16 cellular contexts compared by ENCODE assay signal in the genomic region with DNA sequence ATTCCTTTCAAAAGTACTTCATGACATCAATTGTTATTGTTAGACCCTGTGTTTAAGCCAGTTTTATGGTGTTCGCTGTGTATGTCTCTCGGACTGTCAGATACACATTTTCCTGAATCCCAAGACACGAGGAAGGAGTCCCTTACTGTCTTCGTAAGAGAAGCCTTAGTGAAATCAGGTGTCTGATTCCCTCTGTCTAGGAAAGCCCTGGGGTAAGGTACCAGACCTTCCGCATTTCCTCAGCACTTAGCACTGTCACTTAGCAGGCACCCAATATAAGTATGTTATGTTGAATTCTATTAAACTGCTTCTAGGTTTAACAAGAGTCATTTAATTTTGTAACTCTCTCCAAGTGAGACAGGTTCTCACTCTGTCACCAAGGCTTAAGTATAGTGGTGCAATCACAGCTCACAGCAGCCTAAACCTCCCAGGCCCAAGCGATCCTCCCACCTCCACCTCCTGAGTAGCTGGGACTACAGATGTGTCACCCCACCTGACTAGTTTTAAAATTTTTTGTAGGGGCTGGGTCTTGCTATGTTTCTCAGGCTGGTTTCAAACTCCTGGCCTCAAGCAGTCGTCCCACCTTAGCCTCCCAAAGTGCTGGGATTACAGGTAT.
DNase-seq lines count a peak whose midpoint lies in the region; ATAC-seq, FAIRE-seq and TF ChIP-seq lines count a peak whose summit lies in the region.
"Had no signal": no experiment of that assay in that cellular context is flagged by ENCODE, and none has a peak within 500 bp of the region (broad histone marks: within the 10 kb centered on the region; RNA-seq: fewer than 3 reads in every experiment).

No MANE protein-coding gene starts in this region.

- CTCF ChIA-PET in Calu3 (lab: Charles Lee): interaction anchor here (0.6 to 0.9 kb wide), 3 partner anchors 10 to 129 kb away, joined by 3 to 9 read pairs (median 8); no protein-coding TSS in a partner anchor
- CTCF ChIA-PET in RWPE1 (lab: Yijun Ruan, JAX): interaction anchor here (0.5 kb wide), 1 partner anchor 1348 kb away, joined by 3 read pairs; no protein-coding TSS in a partner anchor

- ATAC-seq in GM18868 (IDR thresholded peaks at IDR 0.05; ENCODE audit: unreplicated experiment): no peak

- H3K36me3 ChIP-seq in endodermal cell (ENCODE audit: control insufficient read depth, insufficient read depth, low read length) (no peaks in the 10 kb centered on the region), keratinocyte (ENCODE audit: control insufficient read depth in 2 of 2, extremely low read depth in 1 of 2, insufficient read depth in 2 of 2, low read length in 2 of 2) (no peaks in the 10 kb centered on the region)

- no peak overlapping the region for H3K4me3 Mint-ChIP-seq in Calu3 (ENCODE audit: low read depth, unreplicated experiment)
- no peak overlapping the region for H3K4me3 Mint-ChIP-seq in endodermal cell

- no peaks in the 10 kb centered on the region for H3K9me3 ChIP-seq in endodermal cell (ENCODE audit: control insufficient read depth, low read length)
- H3K9me3 ChIP-seq in keratinocyte (ENCODE audit: control insufficient read depth, low read depth, low read length): no peaks in the 10 kb centered on the region

- peak overlapping the region; percentile 52 for H3K27ac Mint-ChIP-seq in Calu3 (ENCODE audit: unreplicated experiment)
- H3K27ac Mint-ChIP-seq in endodermal cell: no peak overlapping the region

- H3K9me3 Mint-ChIP-seq in Calu3 (ENCODE audit: low read depth, unreplicated experiment) (no peaks in the 10 kb centered on the region), endodermal cell (peaks cover 6% of the 10 kb centered on the region)

- H3K27ac ChIP-seq in RWPE1: peak overlapping the region; percentile 60; the same call in 1 of the 2 replicates
- H3K27ac ChIP-seq in endodermal cell (ENCODE audit: low read depth, low read length): no peak overlapping the region
- peak overlapping the region; percentile 77 for H3K27ac ChIP-seq in keratinocyte (ENCODE audit: control insufficient read depth, insufficient read depth, low read length)
- H3K27ac ChIP-seq: C4-2B had no signal

- H3K4me3 ChIP-seq in endodermal cell (ENCODE audit: low read length) (no peak overlapping the region), keratinocyte (ENCODE audit: control insufficient read depth in 2 of 3, extremely low read depth in 1 of 3, insufficient read depth in 2 of 3, low read depth in 1 of 3, low read length in 3 of 3) (no peak overlapping the region)

- H3K36me3 Mint-ChIP-seq in Calu3 (ENCODE audit: insufficient read depth, unreplicated experiment) (no peaks in the 10 kb centered on the region), endodermal cell (ENCODE audit: low read depth) (no peaks in the 10 kb centered on the region)

- intact Hi-C loops in Calu3 (cut with micrococcal nuclease; ENCODE audit: unreplicated experiment): no loop called here

- no peaks in the 10 kb centered on the region for H4K20me1 ChIP-seq in keratinocyte (ENCODE audit: control insufficient read depth, extremely low read depth, insufficient read depth, low read length)

- dilution Hi-C loops in keratinocyte (cut with MboI; ENCODE audit: extremely low pct_ligation_motif_present, low sequenced_read_pairs): no loop called here

- no peak for FAIRE-seq in keratinocyte (lab: Jason Lieb, UNC)
- FAIRE-seq: A204.1 had no signal

- POLR2A ChIA-PET in RWPE1 (lab: Yijun Ruan, JAX; ENCODE audit: low non-redundant PET): no interaction called here

- no peak overlapping the region for H2AFZ ChIP-seq in keratinocyte (ENCODE audit: control insufficient read depth, low read length)

- WGBS in endodermal cell (ENCODE audit: insufficient coverage in 1 of 2, insufficient read length in 1 of 2), 2 experiments: 95 to 96% methylated on average over 4 to 7 of the region's 7 CpGs

- DNase-seq in Calu3: no peak
- no peak for DNase-seq in RWPE1 (ENCODE audit: low spot score)
- DNase-seq in endodermal cell: peak; percentile 41
- DNase-seq in keratinocyte (ENCODE audit: low read depth, low spot score): no peak
- no peak for DNase-seq in NCI-H1092 (lab: John Stamatoyannopoulos, UW)
- no peak for DNase-seq in NCI-H510A (lab: John Stamatoyannopoulos, UW)
- no peak for DNase-seq in DMS53 (lab: John Stamatoyannopoulos, UW)
- DNase-seq: DMS153, KG1, NCI-H1436 treated with DMSO at 0.1 percent for 48 hours, NCI-H2029 treated with DMSO at 0.1 percent for 48 hours, NCI-H2171 treated with DMSO at 0.1 percent for 48 hours, NCI-H510A treated with DMSO at 0.1 percent for 48 hours had no signal

- H3K9me1 ChIP-seq in keratinocyte (ENCODE audit: control insufficient read depth, extremely low read depth, insufficient read depth, low read length): no peaks in the 10 kb centered on the region

- H3K4me1 ChIP-seq in endodermal cell (ENCODE audit: control insufficient read depth, insufficient read depth, low read length) (no peaks in the 10 kb centered on the region), keratinocyte (ENCODE audit: control insufficient read depth, extremely low read depth, insufficient read depth, low read length) (peaks cover 32% of the 10 kb centered on the region)

- peak overlapping the region; percentile 66 for H3K4me2 ChIP-seq in keratinocyte (ENCODE audit: control insufficient read depth, extremely low read depth, insufficient read depth, low read depth, low read length)

- no peaks in the 10 kb centered on the region for H3K27me3 ChIP-seq in endodermal cell (ENCODE audit: control insufficient read depth, insufficient read depth, low read length, poor library complexity, severe bottlenecking)
- H3K27me3 ChIP-seq in keratinocyte (ENCODE audit: control insufficient read depth, extremely low read depth, insufficient read depth, low read length): no peaks in the 10 kb centered on the region

- H3K4me1 Mint-ChIP-seq in Calu3 (ENCODE audit: low read depth, unreplicated experiment) (peaks cover 27% of the 10 kb centered on the region), endodermal cell (no peaks in the 10 kb centered on the region)

- H3K9ac ChIP-seq in endodermal cell (ENCODE audit: extremely low read depth, low read length, poor library complexity, severe bottlenecking) (no peak overlapping the region), keratinocyte (ENCODE audit: control insufficient read depth, extremely low read depth, insufficient read depth, low read length) (peak overlapping the region; percentile 7)

- no TSS peak for BruUV-seq in Calu3 (replicated peaks; lab: Mats Ljungman, UMichigan)

- H3K79me2 ChIP-seq in keratinocyte (ENCODE audit: control insufficient read depth, insufficient read depth, low read length): no peaks in the 10 kb centered on the region

- no peak for TF ChIP-seq CTCF in Calu3 (IDR thresholded peaks at IDR 0.05; ENCODE audit: unreplicated experiment)
- TF ChIP-seq CTCF in RWPE1 (conservative IDR thresholded peaks at IDR 0.05; ENCODE audit: low read depth): no peak
- no peak for TF ChIP-seq CTCF in endodermal cell (conservative IDR thresholded peaks at IDR 0.05)
- TF ChIP-seq CTCF in keratinocyte (optimal IDR thresholded peaks at IDR 0.05 in 1 of 3, IDR thresholded peaks at IDR 0.05 in 1 of 3, conservative IDR thresholded peaks at IDR 0.05 in 1 of 3; ENCODE audit: extremely low read depth in 1 of 3, insufficient read depth in 2 of 3, low read length in 3 of 3): no peak

- no peaks in the 10 kb centered on the region for H3K27me3 Mint-ChIP-seq in Calu3 (ENCODE audit: unreplicated experiment)
- no peaks in the 10 kb centered on the region for H3K27me3 Mint-ChIP-seq in endodermal cell (ENCODE audit: insufficient read depth)
